1 cellular context compared by ENCODE assay signal in genomic region chr16:28950648-28951409, GRCh38.
TF ChIP-seq lines count a peak whose summit lies in the region.

NFATC2IP (plus strand) TSS chr16:28950937; CDS start chr16:28951012, 75 bp downstream.

TF ChIP-seq in HEK293, 187 proteins besides CTCF, POLR2A, EP300 and RAD21 (continued from another document and continues in another):
- TF ChIP-seq, protein P1, sequence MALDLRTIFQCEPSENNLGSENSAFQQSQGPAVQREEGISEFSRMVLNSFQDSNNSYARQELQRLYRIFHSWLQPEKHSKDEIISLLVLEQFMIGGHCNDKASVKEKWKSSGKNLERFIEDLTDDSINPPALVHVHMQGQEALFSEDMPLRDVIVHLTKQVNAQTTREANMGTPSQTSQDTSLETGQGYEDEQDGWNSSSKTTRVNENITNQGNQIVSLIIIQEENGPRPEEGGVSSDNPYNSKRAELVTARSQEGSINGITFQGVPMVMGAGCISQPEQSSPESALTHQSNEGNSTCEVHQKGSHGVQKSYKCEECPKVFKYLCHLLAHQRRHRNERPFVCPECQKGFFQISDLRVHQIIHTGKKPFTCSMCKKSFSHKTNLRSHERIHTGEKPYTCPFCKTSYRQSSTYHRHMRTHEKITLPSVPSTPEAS (tag by site-specific recombination; IDR thresholded peaks at IDR 0.05) = no peak
- TF ChIP-seq SP3 (tag by site-specific recombination; IDR thresholded peaks at IDR 0.05) (peak; percentile 99), ZNF571 (tag by site-specific recombination; IDR thresholded peaks at IDR 0.05) (no peak), MEIS1 (CRISPR knock-in tag; IDR thresholded peaks at IDR 0.05; ENCODE audit: borderline replicate concordance) (no peak), WT1 (tag by site-specific recombination; IDR thresholded peaks at IDR 0.05) (no peak), ZNF266 (tag by site-specific recombination; IDR thresholded peaks at IDR 0.05; ENCODE audit: low read depth) (no peak), ZNF664 (tag by site-specific recombination; IDR thresholded peaks at IDR 0.05) (no peak), ZBTB21 (tag by site-specific recombination; IDR thresholded peaks at IDR 0.05) (no peak), ZNF112 (tag by site-specific recombination; IDR thresholded peaks at IDR 0.05) (no peak), ZNF214 (tag by site-specific recombination; IDR thresholded peaks at IDR 0.05; ENCODE audit: borderline replicate concordance) (no peak), KLF10 (tag by site-specific recombination; IDR thresholded peaks at IDR 0.05) (peak; percentile 98), ZNF223 (tag by site-specific recombination; IDR thresholded peaks at IDR 0.05) (no peak), ZNF513 (tag by site-specific recombination; IDR thresholded peaks at IDR 0.05) (no peak), ZNF391 (tag by site-specific recombination; IDR thresholded peaks at IDR 0.05; ENCODE audit: borderline replicate concordance, low read depth) (no peak), ZNF677 (tag by site-specific recombination; IDR thresholded peaks at IDR 0.05) (no peak), ZNF23 (tag by site-specific recombination; IDR thresholded peaks at IDR 0.05; ENCODE audit: borderline replicate concordance) (no peak), ZNF433 (tag by site-specific recombination; IDR thresholded peaks at IDR 0.05; ENCODE audit: low read depth) (no peak), ZNF174 (tag by site-specific recombination; IDR thresholded peaks at IDR 0.05) (no peak), ZNF843 (tag by site-specific recombination; IDR thresholded peaks at IDR 0.05) (no peak), ZFP41 (tag by site-specific recombination; IDR thresholded peaks at IDR 0.05; ENCODE audit: borderline replicate concordance) (no peak), ZBTB48 (tag by site-specific recombination; IDR thresholded peaks at IDR 0.05) (no peak), SCRT2 (tag by site-specific recombination; IDR thresholded peaks at IDR 0.05) (no peak), ZNF416 (tag by site-specific recombination; IDR thresholded peaks at IDR 0.05) (no peak), ZSCAN23 (tag by site-specific recombination; IDR thresholded peaks at IDR 0.05) (no peak), ELK4 (IDR thresholded peaks at IDR 0.05; ENCODE audit: borderline replicate concordance, low read depth, low read length) (no peak), ZNF302 (tag by site-specific recombination; IDR thresholded peaks at IDR 0.05; ENCODE audit: low read depth) (no peak), ZNF548 (tag by site-specific recombination; IDR thresholded peaks at IDR 0.05) (no peak), ZNF211 (tag by site-specific recombination; IDR thresholded peaks at IDR 0.05; ENCODE audit: low read depth) (no peak), RBAK (tag by site-specific recombination; IDR thresholded peaks at IDR 0.05) (no peak), PRDM1 (tag by site-specific recombination; IDR thresholded peaks at IDR 0.05) (no peak), ZNF394 (tag by site-specific recombination; IDR thresholded peaks at IDR 0.05; ENCODE audit: borderline replicate concordance) (no peak), PATZ1 (tag by site-specific recombination; IDR thresholded peaks at IDR 0.05) (no peak; the same call in 1 of the 2 replicates), SP2 (tag by site-specific recombination; IDR thresholded peaks at IDR 0.05) (peak; percentile 100), ZNF37A (tag by site-specific recombination; IDR thresholded peaks at IDR 0.05) (no peak), ZNF449 (tag by site-specific recombination; IDR thresholded peaks at IDR 0.05) (peak; percentile 90), ZNF280D (tag by site-specific recombination; IDR thresholded peaks at IDR 0.05) (no peak), SCRT1 (tag by site-specific recombination; IDR thresholded peaks at IDR 0.05; ENCODE audit: borderline replicate concordance) (no peak)
- TF ChIP-seq, protein P2, sequence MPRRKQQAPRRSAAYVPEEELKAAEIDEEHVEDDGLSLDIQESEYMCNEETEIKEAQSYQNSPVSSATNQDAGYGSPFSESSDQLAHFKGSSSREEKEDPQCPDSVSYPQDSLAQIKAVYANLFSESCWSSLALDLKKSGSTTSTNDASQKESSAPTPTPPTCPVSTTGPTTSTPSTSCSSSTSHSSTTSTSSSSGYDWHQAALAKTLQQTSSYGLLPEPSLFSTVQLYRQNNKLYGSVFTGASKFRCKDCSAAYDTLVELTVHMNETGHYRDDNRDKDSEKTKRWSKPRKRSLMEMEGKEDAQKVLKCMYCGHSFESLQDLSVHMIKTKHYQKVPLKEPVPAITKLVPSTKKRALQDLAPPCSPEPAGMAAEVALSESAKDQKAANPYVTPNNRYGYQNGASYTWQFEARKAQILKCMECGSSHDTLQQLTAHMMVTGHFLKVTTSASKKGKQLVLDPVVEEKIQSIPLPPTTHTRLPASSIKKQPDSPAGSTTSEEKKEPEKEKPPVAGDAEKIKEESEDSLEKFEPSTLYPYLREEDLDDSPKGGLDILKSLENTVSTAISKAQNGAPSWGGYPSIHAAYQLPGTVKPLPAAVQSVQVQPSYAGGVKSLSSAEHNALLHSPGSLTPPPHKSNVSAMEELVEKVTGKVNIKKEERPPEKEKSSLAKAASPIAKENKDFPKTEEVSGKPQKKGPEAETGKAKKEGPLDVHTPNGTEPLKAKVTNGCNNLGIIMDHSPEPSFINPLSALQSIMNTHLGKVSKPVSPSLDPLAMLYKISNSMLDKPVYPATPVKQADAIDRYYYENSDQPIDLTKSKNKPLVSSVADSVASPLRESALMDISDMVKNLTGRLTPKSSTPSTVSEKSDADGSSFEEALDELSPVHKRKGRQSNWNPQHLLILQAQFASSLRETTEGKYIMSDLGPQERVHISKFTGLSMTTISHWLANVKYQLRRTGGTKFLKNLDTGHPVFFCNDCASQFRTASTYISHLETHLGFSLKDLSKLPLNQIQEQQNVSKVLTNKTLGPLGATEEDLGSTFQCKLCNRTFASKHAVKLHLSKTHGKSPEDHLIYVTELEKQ (tag by site-specific recombination; IDR thresholded peaks at IDR 0.05; ENCODE audit: borderline replicate concordance) = no peak
- TF ChIP-seq, protein P3, sequence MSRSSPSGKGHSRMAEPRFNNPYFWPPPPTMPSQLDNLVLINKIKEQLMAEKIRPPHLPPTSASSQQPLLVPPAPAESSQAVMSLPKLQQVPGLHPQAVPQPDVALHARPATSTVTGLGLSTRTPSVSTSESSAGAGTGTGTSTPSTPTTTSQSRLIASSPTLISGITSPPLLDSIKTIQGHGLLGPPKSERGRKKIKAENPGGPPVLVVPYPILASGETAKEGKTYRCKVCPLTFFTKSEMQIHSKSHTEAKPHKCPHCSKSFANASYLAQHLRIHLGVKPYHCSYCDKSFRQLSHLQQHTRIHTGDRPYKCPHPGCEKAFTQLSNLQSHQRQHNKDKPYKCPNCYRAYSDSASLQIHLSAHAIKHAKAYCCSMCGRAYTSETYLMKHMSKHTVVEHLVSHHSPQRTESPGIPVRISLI (tag by site-specific recombination; IDR thresholded peaks at IDR 0.05) = no peak
- TF ChIP-seq, protein P4, sequence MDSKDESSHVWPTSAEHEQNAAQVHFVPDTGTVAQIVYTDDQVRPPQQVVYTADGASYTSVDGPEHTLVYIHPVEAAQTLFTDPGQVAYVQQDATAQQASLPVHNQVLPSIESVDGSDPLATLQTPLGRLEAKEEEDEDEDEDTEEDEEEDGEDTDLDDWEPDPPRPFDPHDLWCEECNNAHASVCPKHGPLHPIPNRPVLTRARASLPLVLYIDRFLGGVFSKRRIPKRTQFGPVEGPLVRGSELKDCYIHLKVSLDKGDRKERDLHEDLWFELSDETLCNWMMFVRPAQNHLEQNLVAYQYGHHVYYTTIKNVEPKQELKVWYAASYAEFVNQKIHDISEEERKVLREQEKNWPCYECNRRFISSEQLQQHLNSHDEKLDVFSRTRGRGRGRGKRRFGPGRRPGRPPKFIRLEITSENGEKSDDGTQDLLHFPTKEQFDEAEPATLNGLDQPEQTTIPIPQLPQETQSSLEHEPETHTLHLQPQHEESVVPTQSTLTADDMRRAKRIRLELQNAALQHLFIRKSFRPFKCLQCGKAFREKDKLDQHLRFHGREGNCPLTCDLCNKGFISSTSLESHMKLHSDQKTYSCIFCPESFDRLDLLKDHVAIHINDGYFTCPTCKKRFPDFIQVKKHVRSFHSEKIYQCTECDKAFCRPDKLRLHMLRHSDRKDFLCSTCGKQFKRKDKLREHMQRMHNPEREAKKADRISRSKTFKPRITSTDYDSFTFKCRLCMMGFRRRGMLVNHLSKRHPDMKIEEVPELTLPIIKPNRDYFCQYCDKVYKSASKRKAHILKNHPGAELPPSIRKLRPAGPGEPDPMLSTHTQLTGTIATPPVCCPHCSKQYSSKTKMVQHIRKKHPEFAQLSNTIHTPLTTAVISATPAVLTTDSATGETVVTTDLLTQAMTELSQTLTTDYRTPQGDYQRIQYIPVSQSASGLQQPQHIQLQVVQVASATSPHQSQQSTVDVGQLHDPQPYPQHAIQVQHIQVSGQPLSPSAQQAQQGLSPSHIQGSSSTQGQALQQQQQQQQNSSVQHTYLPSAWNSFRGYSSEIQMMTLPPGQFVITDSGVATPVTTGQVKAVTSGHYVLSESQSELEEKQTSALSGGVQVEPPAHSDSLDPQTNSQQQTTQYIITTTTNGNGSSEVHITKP (tag by site-specific recombination; IDR thresholded peaks at IDR 0.05) = no peak
- TF ChIP-seq, protein P5, sequence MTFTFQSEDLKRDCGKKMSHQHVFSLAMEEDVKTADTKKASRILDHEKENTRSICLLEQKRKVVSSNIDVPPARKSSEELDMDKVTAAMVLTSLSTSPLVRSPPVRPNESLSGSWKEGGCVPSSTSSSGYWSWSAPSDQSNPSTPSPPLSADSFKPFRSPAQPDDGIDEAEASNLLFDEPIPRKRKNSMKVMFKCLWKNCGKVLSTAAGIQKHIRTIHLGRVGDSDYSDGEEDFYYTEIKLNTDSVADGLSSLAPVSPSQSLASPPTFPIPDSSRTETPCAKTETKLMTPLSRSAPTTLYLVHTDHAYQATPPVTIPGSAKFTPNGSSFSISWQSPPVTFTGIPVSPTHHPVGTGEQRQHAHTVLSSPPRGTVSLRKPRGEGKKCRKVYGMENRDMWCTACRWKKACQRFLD (tag by site-specific recombination; IDR thresholded peaks at IDR 0.05) = no peak
